Comparison of ENCODE assay signal across 28 cellular contexts in the genomic region with DNA sequence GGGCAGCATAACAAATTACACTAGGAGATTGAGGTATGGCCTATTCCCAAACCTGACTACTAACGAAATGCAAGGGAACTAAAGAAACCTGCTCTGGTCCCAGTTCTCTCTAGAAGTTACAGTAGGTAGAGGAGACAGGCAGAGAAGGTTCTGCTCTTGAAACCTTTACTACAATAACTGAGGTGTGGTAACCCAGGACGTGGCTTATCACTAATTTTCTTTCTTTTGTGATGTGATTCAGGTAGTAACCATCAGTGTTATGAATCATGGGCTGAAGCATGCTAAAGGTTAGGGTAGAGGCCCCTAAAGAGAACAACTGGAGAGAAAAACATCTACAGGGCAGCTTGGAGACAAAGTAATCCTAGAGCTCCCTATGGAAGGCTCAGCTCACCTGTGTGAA. TPM values are rescaled to one million over a fixed set of nuclear protein-coding genes. Genes with fewer than 3 reads are reported as not detected.
"Had no signal": no experiment of that assay in that cellular context is flagged by ENCODE, and none has a peak within 500 bp of the region (broad histone marks: within the 10 kb centered on the region; RNA-seq: fewer than 3 reads in every experiment).

No MANE protein-coding gene starts in this region.

- H3K4me3 ChIP-seq: esophagus squamous epithelium, ovary, right lobe of liver, uterus had no signal

- H3K36me3 ChIP-seq: ovary, uterus had no signal

- DNase-seq: activated CD4-positive, alpha-beta memory T cell treated with anti-CD3 and anti-CD28 coated beads for 36 hours; activated CD4-positive, alpha-beta T cell treated with anti-CD3 and anti-CD28 coated beads for 48 hours; activated CD8-positive, alpha-beta memory T cell treated with anti-CD3 and anti-CD28 coated beads, Interleukin-2, amount 50 U/mL, for 4 hours; activated effector memory CD4-positive, alpha-beta T cell treated with Interleukin-2 at 50 U/mL for 16 hours; activated naive CD4-positive, alpha-beta T cell treated with Interleukin-2 at 50 U/mL for 16 hours; activated T-cell treated with anti-CD3 and anti-CD28 coated beads, Interleukin-2, amount 50 U/mL, for 4 hours; dermis blood vessel endothelial cell; effector CD4-positive, alpha-beta T cell; esophagus squamous epithelium; islet precursor cell; left ventricle myocardium superior; nephron progenitor cell; ovary; right lobe of liver; stimulated activated CD4-positive, alpha-beta T cell treated with anti-CD3 and anti-CD28 coated beads, Interleukin-2, amount 100 ng/mL, for 48 hours; substantia nigra; T-helper 9 cell; uterus had no signal

- H3K27ac ChIP-seq: epithelial cell of prostate, esophagus squamous epithelium, neutrophil, right lobe of liver, uterus, VCaP had no signal

- H3K4me3 Mint-ChIP-seq: activated CD4-positive, alpha-beta memory T cell treated with anti-CD3 and anti-CD28 coated beads for 36 hours; activated T-cell treated with anti-CD3 and anti-CD28 coated beads, Interleukin-2, amount 50 U/mL, for 4 hours; nephron progenitor cell; stimulated activated naive CD8-positive, alpha-beta T cell treated with anti-CD3 and anti-CD28 coated beads, Interleukin-15, Interleukin-2, amounts not matched to agents 100 ng/mL and 50 ng/mL, for 24 hours; type B pancreatic cell had no signal

- H3K27ac Mint-ChIP-seq: activated CD4-positive, alpha-beta memory T cell treated with anti-CD3 and anti-CD28 coated beads for 36 hours; nephron progenitor cell; stimulated activated naive CD8-positive, alpha-beta T cell treated with anti-CD3 and anti-CD28 coated beads, Interleukin-15, Interleukin-2, amounts not matched to agents 100 ng/mL and 50 ng/mL, for 24 hours; type B pancreatic cell had no signal

- H3K27me3 Mint-ChIP-seq: activated CD4-positive, alpha-beta memory T cell treated with anti-CD3 and anti-CD28 coated beads for 36 hours; progenitor cell of endocrine pancreas; stimulated activated naive CD8-positive, alpha-beta T cell treated with anti-CD3 and anti-CD28 coated beads, Interleukin-15, Interleukin-2, amounts not matched to agents 100 ng/mL and 50 ng/mL, for 24 hours; type B pancreatic cell had no signal

- H3K27me3 ChIP-seq: esophagus squamous epithelium, neutrophil, ovary, right lobe of liver, uterus had no signal

- H3K4me1 ChIP-seq: esophagus squamous epithelium, right lobe of liver, uterus had no signal

- H3K4me1 Mint-ChIP-seq: nephron progenitor cell had no signal

- ATAC-seq: activated T-cell treated with anti-CD3 and anti-CD28 coated beads, Interleukin-2, amount 50 U/mL, for 4 hours; left ventricle myocardium superior; right lobe of liver had no signal

- H3K9me3 ChIP-seq: esophagus squamous epithelium, neutrophil, ovary, right lobe of liver, uterus had no signal

- H3K9me3 Mint-ChIP-seq: activated CD4-positive, alpha-beta memory T cell treated with anti-CD3 and anti-CD28 coated beads for 36 hours; activated T-cell treated with anti-CD3 and anti-CD28 coated beads, Interleukin-2, amount 50 U/mL, for 4 hours; nephron progenitor cell; stimulated activated naive CD8-positive, alpha-beta T cell treated with anti-CD3 and anti-CD28 coated beads, Interleukin-15, Interleukin-2, amounts not matched to agents 100 ng/mL and 50 ng/mL, for 24 hours; type B pancreatic cell had no signal

RNA-seq across cellular contexts. Expression of a gene that starts 41.7 kb away (rescaled TPM):
- total RNA-seq: activated CD4-positive, alpha-beta memory T cell treated with anti-CD3 and anti-CD28 coated beads for 36 hours; activated CD8-positive, alpha-beta memory T cell treated with anti-CD3 and anti-CD28 coated beads for 36 hours; dermis blood vessel endothelial cell; esophagus squamous epithelium; lung microvascular endothelial cell; renal cortical epithelial cell; right lobe of liver; T-helper 1 cell treated with Interleukin-12 subunit alpha and Interleukin-12 subunit beta and Interleukin-4 antibody, amounts not matched to agents 30 ng/mL and 1 ng/mL, for 36 hours had no signal
